In the genomic region with DNA sequence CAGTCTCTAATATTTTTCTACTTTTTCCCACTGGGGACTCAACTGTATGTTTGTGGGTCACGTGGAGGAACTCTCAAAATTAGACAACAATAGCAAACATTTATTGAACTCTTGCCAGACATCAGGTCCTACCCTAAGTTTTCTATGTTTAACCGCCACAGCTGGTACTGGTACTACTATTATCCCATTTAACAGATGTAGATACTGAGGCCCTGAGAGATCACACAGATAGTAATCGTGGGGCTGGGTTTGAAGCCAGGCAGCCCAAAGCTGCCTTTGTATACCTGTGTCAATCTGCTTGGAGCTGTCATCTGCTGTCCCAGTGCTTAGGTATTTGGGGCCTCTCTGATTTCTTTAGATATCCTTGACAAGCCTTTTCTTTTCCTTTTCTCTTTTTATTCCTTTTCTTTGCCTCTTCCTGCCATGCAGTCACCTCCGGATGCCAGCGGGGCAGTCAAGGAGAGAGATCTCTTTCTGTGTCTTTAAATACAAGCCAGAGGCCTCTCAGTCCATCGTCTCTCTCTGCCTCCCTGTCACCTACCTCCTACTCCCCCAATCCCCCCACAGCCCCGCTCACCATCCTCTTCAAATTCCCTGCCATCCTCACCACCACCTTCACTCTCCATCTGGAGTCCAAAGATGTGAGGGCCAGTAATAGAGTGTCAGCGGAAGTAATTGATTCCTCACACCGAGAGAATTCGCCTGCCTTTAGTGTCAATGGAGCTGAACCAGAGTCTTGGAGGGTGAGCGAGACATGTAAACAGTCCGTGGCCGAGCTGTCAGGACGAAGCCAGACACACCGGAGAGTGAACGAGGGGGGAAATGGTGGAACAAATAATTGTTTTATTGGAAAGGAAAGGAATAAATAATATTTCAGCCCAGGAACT, we compare ENCODE assay signal across 9 cellular contexts. TPM values are rescaled to one million over a fixed set of nuclear protein-coding genes. Genes with fewer than 3 reads are reported as not detected.
DNase-seq lines count a peak whose midpoint lies in the region; ATAC-seq and TF ChIP-seq lines count a peak whose summit lies in the region.
"Had no signal": no experiment of that assay in that cellular context is flagged by ENCODE, and none has a peak within 500 bp of the region (broad histone marks: within the 10 kb centered on the region; RNA-seq: fewer than 3 reads in every experiment).

No MANE protein-coding gene starts in this region.

- DNase-seq in IMR-90 (no peak), activated B cell treated with CpG ODN at 0.5 μM for 24 hours (no peak), hepatocyte (ENCODE audit: low spot score) (no peak), HCEC 1CT (no peak), PC-9 (no peak), immature natural killer cell (no peak)
- DNase-seq: GOT3 had no signal

- peak overlapping the region; percentile 67; the same call in 1 of the 2 replicates for H4K91ac ChIP-seq in IMR-90 (ENCODE audit: insufficient read depth, low read depth, low read length)

- TF ChIP-seq CTCF in IMR-90 (conservative IDR thresholded peaks at IDR 0.05; ENCODE audit: low read depth, low read length), result no peak
- no peak for TF ChIP-seq CTCF in activated B cell treated with CpG ODN at 0.5 μM for 24 hours (IDR thresholded peaks at IDR 0.05)
- no peak for TF ChIP-seq CTCF in hepatocyte (IDR thresholded peaks at IDR 0.05; ENCODE audit: poor library complexity)
- TF ChIP-seq CTCF in PC-9 (conservative IDR thresholded peaks at IDR 0.05), result no peak

- H3K4me2 ChIP-seq in IMR-90 (ENCODE audit: low read depth, low read length) (no peak overlapping the region), hepatocyte (no peak overlapping the region), skeletal muscle satellite cell (ENCODE audit: low read length) (no peak overlapping the region), PC-9 (no peak overlapping the region)

- peak overlapping the region; percentile 35 to 67; a peak in 3 of 4 replicates for H4K8ac ChIP-seq in IMR-90 (ENCODE audit: low read depth in 2 of 2, low read length in 2 of 2)

- peak overlapping the region; percentile 97 for H2AK5ac ChIP-seq in IMR-90 (ENCODE audit: low read depth, low read length)

- H2BK120ac ChIP-seq in IMR-90 (ENCODE audit: low read depth, low read length), result peak overlapping the region; percentile 87

- H4K20me1 ChIP-seq in IMR-90 (ENCODE audit: insufficient read depth, low read length) (peaks cover 3% of the 10 kb centered on the region; the same call in 1 of the 2 replicates), hepatocyte (ENCODE audit: insufficient read depth, poor library complexity, severe bottlenecking) (no peaks in the 10 kb centered on the region), PC-9 (ENCODE audit: insufficient read depth) (no peaks in the 10 kb centered on the region)

- peak overlapping the region; percentile 18 for H2AFZ ChIP-seq in IMR-90 (replicated peaks; ENCODE audit: low read length, poor library complexity)
- no peak overlapping the region for H2AFZ ChIP-seq in hepatocyte
- no peak overlapping the region for H2AFZ ChIP-seq in PC-9

- peak overlapping the region; percentile 96 for H2BK5ac ChIP-seq in IMR-90 (ENCODE audit: low read depth, low read length, poor library complexity, severe bottlenecking)

- 62% methylated on average over 11 of the region's 16 CpGs; no CpG with 5 or more reads in 1 of the 2 experiments for WGBS in IMR-90 (ENCODE audit: extremely low coverage in 2 of 2, insufficient read length in 1 of 2), 2 experiments
- WGBS in hepatocyte (ENCODE audit: low lambda C conversion rate, missing lambda C conversion rate), result 76% methylated on average over 16 of the region's 16 CpGs

- H3K9me2 ChIP-seq in hepatocyte (replicated peaks; ENCODE audit: insufficient read depth) (no peaks in the 10 kb centered on the region), PC-9 (ENCODE audit: insufficient read depth) (no peaks in the 10 kb centered on the region)

- peak overlapping the region; percentile 80 for H3K23ac ChIP-seq in IMR-90 (ENCODE audit: low read depth, low read length)

- peak overlapping the region; percentile 61 for H3K27ac ChIP-seq in IMR-90 (ENCODE audit: insufficient read depth, low read length)
- peak overlapping the region; percentile 52 for H3K27ac ChIP-seq in hepatocyte
- H3K27ac ChIP-seq in PC-9, result no peak overlapping the region

- no TSS peak for BruUV-seq in IMR-90 (replicated peaks; lab: Mats Ljungman, UMichigan)
- no TSS peak for BruUV-seq in PC-9 (replicated peaks; lab: Mats Ljungman, UMichigan)

- no peak overlapping the region for H3K4me3 ChIP-seq in IMR-90 (ENCODE audit: insufficient read depth, low read depth, low read length)
- no peak overlapping the region for H3K4me3 ChIP-seq in hepatocyte
- H3K4me3 ChIP-seq in skeletal muscle satellite cell (ENCODE audit: low read length), result no peak overlapping the region
- no peak overlapping the region for H3K4me3 ChIP-seq in PC-9
- H3K4me3 ChIP-seq: breast epithelium had no signal

- no peak overlapping the region for H3K56ac ChIP-seq in IMR-90 (ENCODE audit: extremely low read depth, insufficient read depth, low read length)

- H2BK15ac ChIP-seq in IMR-90 (ENCODE audit: low read depth, low read length), result peak overlapping the region; percentile 84; the same call in 1 of the 3 replicates

- H3K27me3 ChIP-seq in IMR-90 (ENCODE audit: control insufficient read depth, insufficient read depth, low read length) (no peaks in the 10 kb centered on the region), hepatocyte (no peaks in the 10 kb centered on the region), skeletal muscle satellite cell (ENCODE audit: control insufficient read depth, insufficient read depth, low read length) (no peaks in the 10 kb centered on the region), PC-9 (ENCODE audit: insufficient read depth, low read depth) (no peaks in the 10 kb centered on the region)
- H3K27me3 ChIP-seq: breast epithelium had no signal

- H4K5ac ChIP-seq in IMR-90 (ENCODE audit: low read depth, low read length), result peak overlapping the region; percentile 11; the same call in 1 of the 2 replicates

- TF ChIP-seq RAD21 in IMR-90 (IDR thresholded peaks at IDR 0.05; ENCODE audit: low read length), result no peak

- peaks cover 26 to 72% of the 10 kb centered on the region in 2 experiments; a peak in 3 of 4 replicates for H3K79me1 ChIP-seq in IMR-90 (ENCODE audit: low read depth in 1 of 2, low read length in 2 of 2)

- peak overlapping the region; percentile 47 for H2AK9ac ChIP-seq in IMR-90 (replicated peaks; ENCODE audit: low read depth, low read length, poor library complexity)

- no peak for TF ChIP-seq POLR2A in IMR-90 (IDR thresholded peaks at IDR 0.05; ENCODE audit: low read depth, low read length)

- intact Hi-C loops in IMR-90 (cut with micrococcal nuclease) (no loop called here), activated B cell treated with CpG ODN at 0.5 μM for 24 hours (cut with micrococcal nuclease) (loop anchor here (1.0 to 10.0 kb wide), 5 partner anchors 20 to 1919 kb away; a partner anchor contains a TSS), PC-9 (cut with micrococcal nuclease; ENCODE audit: unreplicated experiment) (loop anchor here (2.0 kb wide), 1 partner anchor 41 kb away; no protein-coding TSS in a partner anchor)

- peaks cover 45% of the 10 kb centered on the region for H3K9me1 ChIP-seq in IMR-90 (ENCODE audit: insufficient read depth, low read length)

- CTCF ChIA-PET in IMR-90 (lab: Yijun Ruan, JAX) (interaction anchor here (0.6 kb wide), 2 partner anchors 28 to 59 kb away, joined by 3 to 4 read pairs; no protein-coding TSS in a partner anchor), activated B cell treated with CpG ODN at 0.5 μM for 24 hours (lab: Charles Lee) (interaction anchor here (1.1 to 2.2 kb wide), 3 partner anchors 24 to 30 kb away, joined by 11 to 16 read pairs (median 12); a partner anchor contains a TSS), PC-9 (lab: Charles Lee) (no interaction called here)

- peak overlapping the region; percentile 76 for H3K18ac ChIP-seq in IMR-90 (ENCODE audit: low read depth, low read length)

- H3K36me3 ChIP-seq in IMR-90 (ENCODE audit: control insufficient read depth, insufficient read depth, low read length) (peaks cover 11% of the 10 kb centered on the region), hepatocyte (replicated peaks; ENCODE audit: insufficient read depth, low read depth) (no peaks in the 10 kb centered on the region), skeletal muscle satellite cell (ENCODE audit: insufficient read depth, low read length) (no peaks in the 10 kb centered on the region), PC-9 (ENCODE audit: low read depth) (no peaks in the 10 kb centered on the region)
- H3K36me3 ChIP-seq: breast epithelium had no signal

- peak overlapping the region; percentile 21 for H3K4me3 Mint-ChIP-seq in activated B cell treated with CpG ODN at 0.5 μM for 24 hours
- no peak overlapping the region for H3K4me3 Mint-ChIP-seq in immature natural killer cell

- in situ Hi-C loops in IMR-90 (cut with MboI; ENCODE audit: low sequenced_read_pairs), result no loop called here

- H3K4me1 Mint-ChIP-seq in activated B cell treated with CpG ODN at 0.5 μM for 24 hours (peaks cover 62% of the 10 kb centered on the region), immature natural killer cell (peaks cover 8 to 10% of the 10 kb centered on the region in 2 donors)

- H3F3A ChIP-seq in PC-9 (ENCODE audit: insufficient read depth, low read depth), result no peaks in the 10 kb centered on the region

- peak overlapping the region; percentile 90 for H3K4ac ChIP-seq in IMR-90 (ENCODE audit: low read depth, low read length)

- peak overlapping the region; percentile 99 for H3K27ac Mint-ChIP-seq in activated B cell treated with CpG ODN at 0.5 μM for 24 hours
- peak overlapping the region in 2 of 6 donors; percentile 36 to 49 for H3K27ac Mint-ChIP-seq in immature natural killer cell

- H3K27me3 Mint-ChIP-seq in activated B cell treated with CpG ODN at 0.5 μM for 24 hours, result no peaks in the 10 kb centered on the region
- H3K27me3 Mint-ChIP-seq in immature natural killer cell (ENCODE audit: low read depth in 3 of 3), result peaks cover 0 to 2% (median 2%) of the 10 kb centered on the region in 3 donors

- POLR2A ChIA-PET in IMR-90 (lab: Charles Lee; ENCODE audit: unreplicated experiment) (no interaction called here), activated B cell treated with CpG ODN at 0.5 μM for 24 hours (lab: Charles Lee) (interaction anchor here (0.6 to 3.8 kb wide), 5 partner anchors 11 to 1823 kb away, joined by 3 to 72 read pairs (median 17); a partner anchor contains a TSS), PC-9 (lab: Charles Lee; ENCODE audit: unreplicated experiment) (no interaction called here)

- H3K79me2 ChIP-seq in hepatocyte (peaks cover 37% of the 10 kb centered on the region), PC-9 (ENCODE audit: low read depth) (peaks cover 18% of the 10 kb centered on the region)

- H2BK20ac ChIP-seq in IMR-90 (ENCODE audit: low read depth, low read length), result peak overlapping the region; percentile 81

- no peaks in the 10 kb centered on the region for H3K36me3 Mint-ChIP-seq in activated B cell treated with CpG ODN at 0.5 μM for 24 hours (ENCODE audit: low read depth)
- no peaks in the 10 kb centered on the region for H3K36me3 Mint-ChIP-seq in immature natural killer cell

- H3K9me3 ChIP-seq in IMR-90 (ENCODE audit: control insufficient read depth, insufficient read depth, low read length) (no peaks in the 10 kb centered on the region), hepatocyte (ENCODE audit: low read depth) (no peaks in the 10 kb centered on the region), skeletal muscle satellite cell (replicated peaks; ENCODE audit: low read length) (no peaks in the 10 kb centered on the region), PC-9 (ENCODE audit: insufficient read depth, low read depth) (no peaks in the 10 kb centered on the region)
- H3K9me3 ChIP-seq: breast epithelium had no signal

- dilution Hi-C loops in IMR-90 (cut with HindIII; ENCODE audit: low sequenced_read_pairs, unreplicated experiment), result no loop called here

- peak overlapping the region; percentile 42; the same call in 1 of the 2 replicates for H3K14ac ChIP-seq in IMR-90 (replicated peaks; ENCODE audit: low read depth, low read length)

- H3K9me3 Mint-ChIP-seq in activated B cell treated with CpG ODN at 0.5 μM for 24 hours, result no peaks in the 10 kb centered on the region
- H3K9me3 Mint-ChIP-seq in immature natural killer cell, result no peaks in the 10 kb centered on the region

- ATAC-seq in IMR-90 (ENCODE audit: low read depth) (no peak), activated B cell treated with CpG ODN at 0.5 μM for 24 hours (ENCODE audit: low read depth) (no peak)

- peaks cover 41% of the 10 kb centered on the region for H3K4me1 ChIP-seq in IMR-90 (ENCODE audit: control insufficient read depth, insufficient read depth, low read length)
- peaks cover 5% of the 10 kb centered on the region for H3K4me1 ChIP-seq in hepatocyte (ENCODE audit: insufficient read depth)
- H3K4me1 ChIP-seq in skeletal muscle satellite cell (ENCODE audit: control insufficient read depth, insufficient read depth, low read length), result peaks cover 47% of the 10 kb centered on the region
- peaks cover 22% of the 10 kb centered on the region for H3K4me1 ChIP-seq in PC-9 (replicated peaks; ENCODE audit: insufficient read depth)
- H3K4me1 ChIP-seq: breast epithelium had no signal

- 0 out of 2 replicates have a peak overlapping the region, but pooled peaks have one; percentile 15 for H3K9ac ChIP-seq in IMR-90 (ENCODE audit: low read depth, low read length)
- H3K9ac ChIP-seq in skeletal muscle satellite cell (ENCODE audit: low read depth, low read length), result peak overlapping the region; percentile 48

RNA-seq across cellular contexts. Expression of a gene that starts 23.5 kb away (rescaled TPM):
- 43.3 and 46.4 TPM in 2 replicates for total RNA-seq in IMR-90 (2012; rRNA removed)
- polyA plus RNA-seq in IMR-90 (2012; rRNA removed), result 45.2 and 51.3 TPM in 2 replicates
- polyA plus RNA-seq in IMR-90 (2012; cell fraction: cytosol; rRNA removed), result 40.6 and 48.8 TPM in 2 replicates
- polyA plus RNA-seq in IMR-90 (2012; cell fraction: nucleus; rRNA removed; ENCODE audit: low replicate concordance), result 27.6 and 54.4 TPM in 2 replicates
- total RNA-seq in activated B cell treated with CpG ODN at 0.5 μM for 24 hours, result 8.1 and 10.2 TPM in 2 replicates
- total RNA-seq in hepatocyte, result 60.2 and 79.2 TPM in 2 replicates
- 61.0 and 74.6 TPM in 2 replicates for polyA plus RNA-seq in hepatocyte
- total RNA-seq in skeletal muscle satellite cell (2012; rRNA removed), result 3.3 and 9.2 TPM in 2 replicates
- total RNA-seq in PC-9 (2021), result 25.5 and 31.0 TPM in 2 replicates
- polyA plus RNA-seq in immature natural killer cell, result not detected
